In the genomic region with DNA sequence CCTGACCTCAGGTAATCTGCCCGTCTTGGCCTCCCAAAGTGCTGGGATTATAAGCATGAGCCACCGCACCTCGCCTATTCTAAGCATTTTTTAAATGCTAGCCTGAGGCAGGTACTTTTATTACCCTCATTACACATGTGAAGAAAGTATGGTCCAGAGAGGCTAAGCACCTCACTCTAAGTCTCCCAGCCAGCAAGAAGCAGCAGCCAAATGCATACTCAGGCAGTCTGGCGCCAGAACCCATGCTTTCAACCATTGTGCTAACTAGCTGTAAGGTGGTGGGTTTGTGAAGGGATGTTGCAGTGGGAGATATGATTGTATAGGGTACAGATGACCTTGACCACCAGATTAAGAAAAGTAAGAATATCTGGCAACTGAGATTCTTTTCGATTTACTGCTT, we compare ENCODE assay signal across 23 cellular contexts. TPM values are rescaled to one million over a fixed set of nuclear protein-coding genes. Genes with fewer than 3 reads are reported as not detected.
DNase-seq lines count a peak whose midpoint lies in the region; ATAC-seq, FAIRE-seq and TF ChIP-seq lines count a peak whose summit lies in the region.
"Had no signal": no experiment of that assay in that cellular context is flagged by ENCODE, and none has a peak within 500 bp of the region (broad histone marks: within the 10 kb centered on the region; RNA-seq: fewer than 3 reads in every experiment).

No MANE protein-coding gene starts in this region.

- CTCF ChIA-PET in activated CD4-positive, alpha-beta T cell treated with anti-CD3 and anti-CD28 coated beads, Interleukin-2, amount 10 ng/mL, durations not matched to agents 7 days and 5 days (lab: Charles Lee): interaction anchor here (0.7 to 1.3 kb wide), 4 partner anchors 9 to 221 kb away, joined by 3 to 5 read pairs (median 3); no protein-coding TSS in a partner anchor

- H3K4me3 Mint-ChIP-seq in activated CD4-positive, alpha-beta T cell treated with anti-CD3 and anti-CD28 coated beads, Interleukin-2, amount 10 ng/mL, durations not matched to agents 7 days and 5 days: no peak overlapping the region
- H3K4me3 Mint-ChIP-seq in activated naive CD8-positive, alpha-beta T cell treated with anti-CD3 and anti-CD28 coated beads, Interleukin-2, amount 50 U/mL, for 24 hours: no peak overlapping the region
- H3K4me3 Mint-ChIP-seq in natural killer cell treated with Interleukin-12 subunit alpha and Interleukin-12 subunit beta and Interleukin-15 and Interleukin-18, amount 100 ng/mL, for 72 hours: no peak overlapping the region
- no peak overlapping the region for H3K4me3 Mint-ChIP-seq in progenitor cell of endocrine pancreas (ENCODE audit: low read depth)
- H3K4me3 Mint-ChIP-seq: activated CD8-positive, alpha-beta T cell treated with anti-CD3 and anti-CD28 coated beads, Interleukin-2, amount 10 ng/mL, durations not matched to agents 7 days and 5 days; activated naive CD8-positive, alpha-beta T cell treated with anti-CD3 and anti-CD28 coated beads, Interleukin-2, amount 10 ng/mL, durations not matched to agents 7 days and 5 days; HFFc6; type B pancreatic cell; WTC11 had no signal

- peaks cover 56% of the 10 kb centered on the region for H3K36me3 Mint-ChIP-seq in activated CD4-positive, alpha-beta T cell treated with anti-CD3 and anti-CD28 coated beads, Interleukin-2, amount 10 ng/mL, durations not matched to agents 7 days and 5 days (ENCODE audit: low read depth)
- H3K36me3 Mint-ChIP-seq in activated naive CD8-positive, alpha-beta T cell treated with anti-CD3 and anti-CD28 coated beads, Interleukin-2, amount 50 U/mL, for 24 hours (ENCODE audit: low read depth): peaks cover 7% of the 10 kb centered on the region
- H3K36me3 Mint-ChIP-seq in natural killer cell treated with Interleukin-12 subunit alpha and Interleukin-12 subunit beta and Interleukin-15 and Interleukin-18, amount 100 ng/mL, for 72 hours: no peaks in the 10 kb centered on the region
- no peaks in the 10 kb centered on the region for H3K36me3 Mint-ChIP-seq in progenitor cell of endocrine pancreas (ENCODE audit: insufficient read depth)
- H3K36me3 Mint-ChIP-seq: type B pancreatic cell had no signal

- peaks cover 31% of the 10 kb centered on the region for H3K9me3 Mint-ChIP-seq in activated CD4-positive, alpha-beta T cell treated with anti-CD3 and anti-CD28 coated beads, Interleukin-2, amount 10 ng/mL, durations not matched to agents 7 days and 5 days
- peaks cover 5% of the 10 kb centered on the region for H3K9me3 Mint-ChIP-seq in activated naive CD8-positive, alpha-beta T cell treated with anti-CD3 and anti-CD28 coated beads, Interleukin-2, amount 50 U/mL, for 24 hours
- peaks cover 6% of the 10 kb centered on the region for H3K9me3 Mint-ChIP-seq in natural killer cell treated with Interleukin-12 subunit alpha and Interleukin-12 subunit beta and Interleukin-15 and Interleukin-18, amount 100 ng/mL, for 72 hours
- H3K9me3 Mint-ChIP-seq in progenitor cell of endocrine pancreas (ENCODE audit: low read depth): no peaks in the 10 kb centered on the region
- H3K9me3 Mint-ChIP-seq: HFFc6, type B pancreatic cell had no signal

- no peak for TF ChIP-seq CTCF in progenitor cell of endocrine pancreas (IDR thresholded peaks at IDR 0.05; ENCODE audit: unreplicated experiment)

- no peak for DNase-seq in activated CD4-positive, alpha-beta T cell treated with anti-CD3 and anti-CD28 coated beads, Interleukin-2, amount 10 ng/mL, durations not matched to agents 7 days and 5 days
- DNase-seq in activated CD4-positive, alpha-beta T cell treated with anti-CD3 and anti-CD28 coated beads for 4 hours: no peak
- DNase-seq in GM12891 (ENCODE audit: insufficient read length, low spot score): no peak
- DNase-seq in activated naive CD8-positive, alpha-beta T cell treated with anti-CD3 and anti-CD28 coated beads, Interleukin-2, amount 50 U/mL, for 24 hours: no peak
- DNase-seq in natural killer cell treated with Interleukin-12 subunit alpha and Interleukin-12 subunit beta and Interleukin-15 and Interleukin-18, amount 100 ng/mL, for 72 hours (ENCODE audit: low spot score): no peak
- no peak for DNase-seq in progenitor cell of endocrine pancreas (ENCODE audit: low spot score, unreplicated experiment)
- DNase-seq: activated CD8-positive, alpha-beta T cell treated with anti-CD3 and anti-CD28 coated beads, Interleukin-2, amount 10 ng/mL, durations not matched to agents 7 days and 5 days; activated naive CD8-positive, alpha-beta T cell treated with anti-CD3 and anti-CD28 coated beads, Interleukin-2, amount 10 ng/mL, durations not matched to agents 7 days and 5 days; glutamatergic neuron; GM23248; HFFc6; kidney glomerular epithelial cell; NCI-H2171 treated with DMSO at 0.1 percent for 48 hours; NCI-H524; NK-92 treated with Interleukin-12 subunit alpha and Interleukin-12 subunit beta, amount 100 ng/mL, for 24 hours; SHP77 treated with DMSO at 0.1 percent for 48 hours had no signal

- POLR2A ChIA-PET in activated CD4-positive, alpha-beta T cell treated with anti-CD3 and anti-CD28 coated beads, Interleukin-2, amount 10 ng/mL, durations not matched to agents 7 days and 5 days (lab: Charles Lee): no interaction called here

- peak overlapping the region; percentile 6 for H3K27ac Mint-ChIP-seq in activated CD4-positive, alpha-beta T cell treated with anti-CD3 and anti-CD28 coated beads, Interleukin-2, amount 10 ng/mL, durations not matched to agents 7 days and 5 days
- peak overlapping the region; percentile 38 for H3K27ac Mint-ChIP-seq in activated naive CD8-positive, alpha-beta T cell treated with anti-CD3 and anti-CD28 coated beads, Interleukin-2, amount 50 U/mL, for 24 hours
- peak overlapping the region; percentile 6 to 67 for H3K27ac Mint-ChIP-seq in natural killer cell treated with Interleukin-12 subunit alpha and Interleukin-12 subunit beta and Interleukin-15 and Interleukin-18, amount 100 ng/mL, for 72 hours
- no peak overlapping the region for H3K27ac Mint-ChIP-seq in progenitor cell of endocrine pancreas
- H3K27ac Mint-ChIP-seq: HFFc6, type B pancreatic cell, WTC11 had no signal

- no peaks in the 10 kb centered on the region for H3K27me3 Mint-ChIP-seq in activated CD4-positive, alpha-beta T cell treated with anti-CD3 and anti-CD28 coated beads, Interleukin-2, amount 10 ng/mL, durations not matched to agents 7 days and 5 days
- H3K27me3 Mint-ChIP-seq in activated naive CD8-positive, alpha-beta T cell treated with anti-CD3 and anti-CD28 coated beads, Interleukin-2, amount 50 U/mL, for 24 hours: no peaks in the 10 kb centered on the region
- H3K27me3 Mint-ChIP-seq in natural killer cell treated with Interleukin-12 subunit alpha and Interleukin-12 subunit beta and Interleukin-15 and Interleukin-18, amount 100 ng/mL, for 72 hours: no peaks in the 10 kb centered on the region
- H3K27me3 Mint-ChIP-seq in progenitor cell of endocrine pancreas: no peaks in the 10 kb centered on the region
- H3K27me3 Mint-ChIP-seq: activated naive CD8-positive, alpha-beta T cell treated with anti-CD3 and anti-CD28 coated beads, Interleukin-2, amount 10 ng/mL, durations not matched to agents 7 days and 5 days; type B pancreatic cell had no signal

- H3K4me1 Mint-ChIP-seq in activated CD4-positive, alpha-beta T cell treated with anti-CD3 and anti-CD28 coated beads, Interleukin-2, amount 10 ng/mL, durations not matched to agents 7 days and 5 days: peaks cover 65% of the 10 kb centered on the region
- peaks cover 70% of the 10 kb centered on the region for H3K4me1 Mint-ChIP-seq in activated naive CD8-positive, alpha-beta T cell treated with anti-CD3 and anti-CD28 coated beads, Interleukin-2, amount 50 U/mL, for 24 hours
- H3K4me1 Mint-ChIP-seq in natural killer cell treated with Interleukin-12 subunit alpha and Interleukin-12 subunit beta and Interleukin-15 and Interleukin-18, amount 100 ng/mL, for 72 hours (ENCODE audit: low read depth in 2 of 2): peaks cover 49 to 52% of the 10 kb centered on the region in 2 donors
- no peaks in the 10 kb centered on the region for H3K4me1 Mint-ChIP-seq in progenitor cell of endocrine pancreas (ENCODE audit: low read depth)

- FAIRE-seq in GM12891 (lab: Jason Lieb, UNC): peak; percentile 47
- FAIRE-seq: A204.1 had no signal

- no peak for TF ChIP-seq POLR2A in GM12891 (IDR thresholded peaks at IDR 0.05; ENCODE audit: low read depth, low read length)

- peak; percentile 16 for ATAC-seq in activated naive CD8-positive, alpha-beta T cell treated with anti-CD3 and anti-CD28 coated beads, Interleukin-2, amount 50 U/mL, for 24 hours
- ATAC-seq in natural killer cell treated with Interleukin-12 subunit alpha and Interleukin-12 subunit beta and Interleukin-15 and Interleukin-18, amount 100 ng/mL, for 72 hours: no peak
- ATAC-seq in HG03565 (IDR thresholded peaks at IDR 0.05; ENCODE audit: unreplicated experiment): no peak
- ATAC-seq in HG03097 (IDR thresholded peaks at IDR 0.05; ENCODE audit: low FRiP score, unreplicated experiment): no peak
- ATAC-seq: activated CD8-positive, alpha-beta T cell treated with anti-CD3 and anti-CD28 coated beads, Interleukin-2, amount 10 ng/mL, durations not matched to agents 7 days and 5 days; Panc1; WTC11 had no signal

TF ChIP-seq in GM12891, 5 proteins besides CTCF, POLR2A, EP300 and RAD21:
- no peak for TF ChIP-seq POU2F2 (IDR thresholded peaks at IDR 0.05; ENCODE audit: low read depth, low read length)
- no peak for TF ChIP-seq SPI1 (IDR thresholded peaks at IDR 0.05; ENCODE audit: low read depth, low read length)
- TF ChIP-seq POLR2AphosphoS5 (IDR thresholded peaks at IDR 0.05; ENCODE audit: low read depth, low read length): no peak
- TF ChIP-seq TAF1 (IDR thresholded peaks at IDR 0.05; ENCODE audit: low read depth, low read length): no peak
- no peak for TF ChIP-seq PAX5 (IDR thresholded peaks at IDR 0.05; ENCODE audit: insufficient read depth, low read length, severe bottlenecking)

RNA-seq across cellular contexts. Expression of a gene that starts 26.1 kb away (rescaled TPM):
- 100 to 1,000 TPM; 287 to 303 TPM for total RNA-seq in activated CD4-positive, alpha-beta T cell treated with anti-CD3 and anti-CD28 coated beads, Interleukin-2, amount 10 ng/mL, durations not matched to agents 7 days and 5 days
- 20.5 TPM for polyA plus RNA-seq in GM12891 (2012; ENCODE audit: low read depth, missing spikeins)
- total RNA-seq in natural killer cell treated with Interleukin-12 subunit alpha and Interleukin-12 subunit beta and Interleukin-15 and Interleukin-18, amount 100 ng/mL, for 72 hours: 10 to 100 TPM; 58.7 to 88.4 TPM
- 2.2 and 4.0 TPM in 2 replicates for total RNA-seq in progenitor cell of endocrine pancreas
- total RNA-seq: pulmonary artery endothelial cell had no signal

Comparison
In these comparisons a context has a peak if more than half of its experiments do, and no peak if none do; other contexts are left out.
1. RNA of a gene that starts 26.1 kb away (total RNA-seq): 287 to 303 TPM in activated CD4-positive, alpha-beta T cell treated with anti-CD3 and anti-CD28 coated beads, Interleukin-2, amount 10 ng/mL, durations not matched to agents 7 days and 5 days and 58.7 to 88.4 TPM in natural killer cell treated with Interleukin-12 subunit alpha and Interleukin-12 subunit beta and Interleukin-15 and Interleukin-18, amount 100 ng/mL, for 72 hours; 2.2 to 4.0 TPM in progenitor cell of endocrine pancreas; every median in the first group is over 10 times any median in the second.